In genomic region chr15:71455878-71456277, GRCh38 we compare ENCODE assay signal across 1 cellular context.
TF ChIP-seq lines count a peak whose summit lies in the region.

No MANE protein-coding gene starts in this region.

TF ChIP-seq in HepG2, 621 proteins besides CTCF, POLR2A, EP300 and RAD21 (continued from another document):
- TF ChIP-seq, protein P1, sequence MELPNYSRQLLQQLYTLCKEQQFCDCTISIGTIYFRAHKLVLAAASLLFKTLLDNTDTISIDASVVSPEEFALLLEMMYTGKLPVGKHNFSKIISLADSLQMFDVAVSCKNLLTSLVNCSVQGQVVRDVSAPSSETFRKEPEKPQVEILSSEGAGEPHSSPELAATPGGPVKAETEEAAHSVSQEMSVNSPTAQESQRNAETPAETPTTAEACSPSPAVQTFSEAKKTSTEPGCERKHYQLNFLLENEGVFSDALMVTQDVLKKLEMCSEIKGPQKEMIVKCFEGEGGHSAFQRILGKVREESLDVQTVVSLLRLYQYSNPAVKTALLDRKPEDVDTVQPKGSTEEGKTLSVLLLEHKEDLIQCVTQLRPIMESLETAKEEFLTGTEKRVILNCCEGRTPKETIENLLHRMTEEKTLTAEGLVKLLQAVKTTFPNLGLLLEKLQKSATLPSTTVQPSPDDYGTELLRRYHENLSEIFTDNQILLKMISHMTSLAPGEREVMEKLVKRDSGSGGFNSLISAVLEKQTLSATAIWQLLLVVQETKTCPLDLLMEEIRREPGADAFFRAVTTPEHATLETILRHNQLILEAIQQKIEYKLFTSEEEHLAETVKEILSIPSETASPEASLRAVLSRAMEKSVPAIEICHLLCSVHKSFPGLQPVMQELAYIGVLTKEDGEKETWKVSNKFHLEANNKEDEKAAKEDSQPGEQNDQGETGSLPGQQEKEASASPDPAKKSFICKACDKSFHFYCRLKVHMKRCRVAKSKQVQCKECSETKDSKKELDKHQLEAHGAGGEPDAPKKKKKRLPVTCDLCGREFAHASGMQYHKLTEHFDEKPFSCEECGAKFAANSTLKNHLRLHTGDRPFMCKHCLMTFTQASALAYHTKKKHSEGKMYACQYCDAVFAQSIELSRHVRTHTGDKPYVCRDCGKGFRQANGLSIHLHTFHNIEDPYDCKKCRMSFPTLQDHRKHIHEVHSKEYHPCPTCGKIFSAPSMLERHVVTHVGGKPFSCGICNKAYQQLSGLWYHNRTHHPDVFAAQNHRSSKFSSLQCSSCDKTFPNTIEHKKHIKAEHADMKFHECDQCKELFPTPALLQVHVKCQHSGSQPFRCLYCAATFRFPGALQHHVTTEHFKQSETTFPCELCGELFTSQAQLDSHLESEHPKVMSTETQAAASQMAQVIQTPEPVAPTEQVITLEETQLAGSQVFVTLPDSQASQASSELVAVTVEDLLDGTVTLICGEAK (IDR thresholded peaks at IDR 0.05): no peak
- TF ChIP-seq, protein P1 (CRISPR knock-in tag; IDR thresholded peaks at IDR 0.05): peak; percentile 79; the same call in 1 of the 2 replicates
- no peak for TF ChIP-seq MYPOP (CRISPR knock-in tag; IDR thresholded peaks at IDR 0.05)
- no peak for TF ChIP-seq TSC22D2 (CRISPR knock-in tag; IDR thresholded peaks at IDR 0.05; ENCODE audit: borderline replicate concordance)
- no peak for TF ChIP-seq TCF7L2 (IDR thresholded peaks at IDR 0.05; ENCODE audit: low read depth, low read length)
- TF ChIP-seq ZNF562 (CRISPR knock-in tag; IDR thresholded peaks at IDR 0.05; ENCODE audit: borderline replicate concordance): no peak
- TF ChIP-seq HIVEP1 (CRISPR knock-in tag; IDR thresholded peaks at IDR 0.05): peak; percentile 47; the same call in 1 of the 2 replicates
- TF ChIP-seq SAFB2 (CRISPR knock-in tag; IDR thresholded peaks at IDR 0.05; ENCODE audit: borderline replicate concordance, low read depth): no peak
- TF ChIP-seq, protein P2, sequence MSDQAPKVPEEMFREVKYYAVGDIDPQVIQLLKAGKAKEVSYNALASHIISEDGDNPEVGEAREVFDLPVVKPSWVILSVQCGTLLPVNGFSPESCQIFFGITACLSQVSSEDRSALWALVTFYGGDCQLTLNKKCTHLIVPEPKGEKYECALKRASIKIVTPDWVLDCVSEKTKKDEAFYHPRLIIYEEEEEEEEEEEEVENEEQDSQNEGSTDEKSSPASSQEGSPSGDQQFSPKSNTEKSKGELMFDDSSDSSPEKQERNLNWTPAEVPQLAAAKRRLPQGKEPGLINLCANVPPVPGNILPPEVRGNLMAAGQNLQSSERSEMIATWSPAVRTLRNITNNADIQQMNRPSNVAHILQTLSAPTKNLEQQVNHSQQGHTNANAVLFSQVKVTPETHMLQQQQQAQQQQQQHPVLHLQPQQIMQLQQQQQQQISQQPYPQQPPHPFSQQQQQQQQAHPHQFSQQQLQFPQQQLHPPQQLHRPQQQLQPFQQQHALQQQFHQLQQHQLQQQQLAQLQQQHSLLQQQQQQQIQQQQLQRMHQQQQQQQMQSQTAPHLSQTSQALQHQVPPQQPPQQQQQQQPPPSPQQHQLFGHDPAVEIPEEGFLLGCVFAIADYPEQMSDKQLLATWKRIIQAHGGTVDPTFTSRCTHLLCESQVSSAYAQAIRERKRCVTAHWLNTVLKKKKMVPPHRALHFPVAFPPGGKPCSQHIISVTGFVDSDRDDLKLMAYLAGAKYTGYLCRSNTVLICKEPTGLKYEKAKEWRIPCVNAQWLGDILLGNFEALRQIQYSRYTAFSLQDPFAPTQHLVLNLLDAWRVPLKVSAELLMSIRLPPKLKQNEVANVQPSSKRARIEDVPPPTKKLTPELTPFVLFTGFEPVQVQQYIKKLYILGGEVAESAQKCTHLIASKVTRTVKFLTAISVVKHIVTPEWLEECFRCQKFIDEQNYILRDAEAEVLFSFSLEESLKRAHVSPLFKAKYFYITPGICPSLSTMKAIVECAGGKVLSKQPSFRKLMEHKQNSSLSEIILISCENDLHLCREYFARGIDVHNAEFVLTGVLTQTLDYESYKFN (CRISPR knock-in tag; conservative IDR thresholded peaks at IDR 0.05): peak; percentile 78
- TF ChIP-seq HES4 (CRISPR knock-in tag; IDR thresholded peaks at IDR 0.05; ENCODE audit: borderline replicate concordance): no peak
- no peak for TF ChIP-seq GABPA (IDR thresholded peaks at IDR 0.05; ENCODE audit: low read depth, low read length)
- TF ChIP-seq GABPA (CRISPR knock-in tag; IDR thresholded peaks at IDR 0.05; ENCODE audit: low read depth): 0 out of 2 replicates have a peak, but pooled peaks have one; percentile 42
- TF ChIP-seq HMG20B (CRISPR knock-in tag; conservative IDR thresholded peaks at IDR 0.05): peak; percentile 90
- peak; percentile 88 for TF ChIP-seq TCF7 (IDR thresholded peaks at IDR 0.05; ENCODE audit: low read depth)
- TF ChIP-seq ZNF432 (CRISPR knock-in tag; IDR thresholded peaks at IDR 0.05; ENCODE audit: borderline replicate concordance): no peak
- TF ChIP-seq HNF4A (CRISPR knock-in tag; IDR thresholded peaks at IDR 0.05): peak; percentile 58
- no peak for TF ChIP-seq PRPF4 (IDR thresholded peaks at IDR 0.05; ENCODE audit: low read depth, low read length, poor library complexity, severe bottlenecking)
- no peak for TF ChIP-seq ZNF552 (CRISPR knock-in tag; IDR thresholded peaks at IDR 0.05; ENCODE audit: borderline replicate concordance)
- TF ChIP-seq MTERF4 (CRISPR knock-in tag; IDR thresholded peaks at IDR 0.05): no peak
- TF ChIP-seq, protein P3, sequence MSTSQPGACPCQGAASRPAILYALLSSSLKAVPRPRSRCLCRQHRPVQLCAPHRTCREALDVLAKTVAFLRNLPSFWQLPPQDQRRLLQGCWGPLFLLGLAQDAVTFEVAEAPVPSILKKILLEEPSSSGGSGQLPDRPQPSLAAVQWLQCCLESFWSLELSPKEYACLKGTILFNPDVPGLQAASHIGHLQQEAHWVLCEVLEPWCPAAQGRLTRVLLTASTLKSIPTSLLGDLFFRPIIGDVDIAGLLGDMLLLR (CRISPR knock-in tag; IDR thresholded peaks at IDR 0.05): no peak
- TF ChIP-seq JUND (CRISPR knock-in tag; IDR thresholded peaks at IDR 0.05): no peak
- TF ChIP-seq UBTF (CRISPR knock-in tag; IDR thresholded peaks at IDR 0.05): no peak
- TF ChIP-seq ZNF564 (CRISPR knock-in tag; IDR thresholded peaks at IDR 0.05): no peak
- TF ChIP-seq HOXA3 (CRISPR knock-in tag; IDR thresholded peaks at IDR 0.05): no peak
- 0 out of 2 replicates have a peak, but pooled peaks have one; percentile 45 for TF ChIP-seq ZMAT3 (CRISPR knock-in tag; conservative IDR thresholded peaks at IDR 0.05)
- TF ChIP-seq ZNF644 (CRISPR knock-in tag; IDR thresholded peaks at IDR 0.05; ENCODE audit: low read depth): no peak
- TF ChIP-seq NR2F6 (IDR thresholded peaks at IDR 0.05): peak; percentile 99
- TF ChIP-seq NR2F6 (CRISPR knock-in tag; IDR thresholded peaks at IDR 0.05): peak; percentile 97
- peak; percentile 81 for TF ChIP-seq BCL6 (CRISPR knock-in tag; IDR thresholded peaks at IDR 0.05)
- no peak for TF ChIP-seq ZNF20 (CRISPR knock-in tag; IDR thresholded peaks at IDR 0.05)
- TF ChIP-seq CBFB (CRISPR knock-in tag; IDR thresholded peaks at IDR 0.05): peak; percentile 49; the same call in 1 of the 2 replicates
- no peak for TF ChIP-seq ETV6 (CRISPR knock-in tag; conservative IDR thresholded peaks at IDR 0.05)
- no peak for TF ChIP-seq ZNF292 (CRISPR knock-in tag; IDR thresholded peaks at IDR 0.05; ENCODE audit: borderline replicate concordance, low read depth)
- TF ChIP-seq POLR2AphosphoS2 (IDR thresholded peaks at IDR 0.05; ENCODE audit: low read depth, low read length): no peak
- no peak for TF ChIP-seq ZBTB49 (CRISPR knock-in tag; IDR thresholded peaks at IDR 0.05; ENCODE audit: borderline replicate concordance)
- TF ChIP-seq, protein P4, sequence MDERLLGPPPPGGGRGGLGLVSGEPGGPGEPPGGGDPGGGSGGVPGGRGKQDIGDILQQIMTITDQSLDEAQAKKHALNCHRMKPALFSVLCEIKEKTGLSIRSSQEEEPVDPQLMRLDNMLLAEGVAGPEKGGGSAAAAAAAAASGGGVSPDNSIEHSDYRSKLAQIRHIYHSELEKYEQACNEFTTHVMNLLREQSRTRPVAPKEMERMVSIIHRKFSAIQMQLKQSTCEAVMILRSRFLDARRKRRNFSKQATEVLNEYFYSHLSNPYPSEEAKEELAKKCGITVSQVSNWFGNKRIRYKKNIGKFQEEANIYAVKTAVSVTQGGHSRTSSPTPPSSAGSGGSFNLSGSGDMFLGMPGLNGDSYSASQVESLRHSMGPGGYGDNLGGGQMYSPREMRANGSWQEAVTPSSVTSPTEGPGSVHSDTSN (CRISPR knock-in tag; IDR thresholded peaks at IDR 0.05): no peak
